ENCODE assay signal across 18 cellular contexts in the genomic region with DNA sequence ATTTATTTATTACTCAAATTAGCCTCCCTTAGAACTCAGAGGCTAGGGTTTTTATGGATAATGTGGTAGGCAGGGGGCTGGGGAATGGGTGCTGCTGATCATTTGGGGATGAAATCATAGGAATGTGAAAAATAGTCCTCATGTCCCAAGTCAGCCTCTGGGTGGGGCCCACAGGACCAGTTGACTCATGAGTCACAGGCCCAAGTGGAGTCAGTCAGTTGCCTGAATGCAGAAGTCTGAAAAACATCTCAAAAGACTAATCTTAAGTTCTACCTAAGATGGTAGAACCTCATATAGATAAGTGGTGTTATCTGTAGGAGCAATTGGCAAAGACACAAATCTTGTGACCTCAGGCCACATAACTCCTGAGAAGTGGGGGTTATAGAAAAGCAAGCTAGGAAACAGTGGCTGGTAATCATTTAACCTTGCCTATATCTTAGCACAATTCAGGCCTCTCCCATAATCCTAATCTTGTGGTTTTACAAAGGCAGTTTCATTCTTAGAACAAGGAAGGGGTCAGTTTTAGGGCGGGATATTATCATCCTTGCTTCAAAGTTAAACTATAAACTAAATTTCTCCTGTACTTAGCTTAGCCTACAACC.
DNase-seq lines count a peak whose midpoint lies in the region; ATAC-seq and FAIRE-seq lines count a peak whose summit lies in the region.
"Had no signal": no experiment of that assay in that cellular context is flagged by ENCODE, and none has a peak within 500 bp of the region (broad histone marks: within the 10 kb centered on the region; RNA-seq: fewer than 3 reads in every experiment).

No MANE protein-coding gene starts in this region.

- WGBS in small intestine, 3 donors, result 26 to 47% (median 35%) methylated on average over 1 of the region's 1 CpG

- no peaks in the 10 kb centered on the region for H3K9me3 ChIP-seq in small intestine (ENCODE audit: control insufficient read depth, low read depth)
- H3K9me3 ChIP-seq: thyroid gland had no signal

- H3K4me3 ChIP-seq in small intestine (ENCODE audit: low read depth in 1 of 2, low read length in 2 of 2), result no peak overlapping the region
- H3K4me3 ChIP-seq: thyroid gland had no signal

- no peak for FAIRE-seq in small intestine (lab: Jason Lieb, UNC)

- ATAC-seq in HG03196 (IDR thresholded peaks at IDR 0.05; ENCODE audit: unreplicated experiment) (no peak), GM19467 (IDR thresholded peaks at IDR 0.05; ENCODE audit: unreplicated experiment) (no peak)

- H3K9me3 Mint-ChIP-seq in activated T-helper 2 cell treated with anti-CD3 and anti-CD28 coated beads, Interferon-gamma antibody, Interleukin-2, Interleukin-4, amounts not matched to agents 10 μg/mL and 5 μg/mL and 100 μg/mL, durations not matched to agents 14 hours and 24 hours and 36 hours, result no peaks in the 10 kb centered on the region
- H3K9me3 Mint-ChIP-seq: activated naive CD8-positive, alpha-beta T cell treated with anti-CD3 and anti-CD28 coated beads for 36 hours had no signal

- H3K27ac ChIP-seq in small intestine (ENCODE audit: low read depth in 1 of 2, low read length in 1 of 2), result no peak overlapping the region
- H3K27ac ChIP-seq: epithelial cell of prostate, thyroid gland had no signal

- intact Hi-C loops in activated T-helper 2 cell treated with anti-CD3 and anti-CD28 coated beads, Interferon-gamma antibody, Interleukin-2, Interleukin-4, amounts not matched to agents 10 μg/mL and 5 μg/mL and 100 μg/mL, durations not matched to agents 14 hours and 24 hours and 36 hours (cut with micrococcal nuclease), result no loop called here

- no peaks in the 10 kb centered on the region for H3K27me3 Mint-ChIP-seq in activated T-helper 2 cell treated with anti-CD3 and anti-CD28 coated beads, Interferon-gamma antibody, Interleukin-2, Interleukin-4, amounts not matched to agents 10 μg/mL and 5 μg/mL and 100 μg/mL, durations not matched to agents 14 hours and 24 hours and 36 hours (ENCODE audit: low read depth)
- H3K27me3 Mint-ChIP-seq: CD4-positive, CD25-positive, alpha-beta regulatory T cell had no signal

- H3K4me1 Mint-ChIP-seq in activated T-helper 2 cell treated with anti-CD3 and anti-CD28 coated beads, Interferon-gamma antibody, Interleukin-2, Interleukin-4, amounts not matched to agents 10 μg/mL and 5 μg/mL and 100 μg/mL, durations not matched to agents 14 hours and 24 hours and 36 hours (ENCODE audit: low read depth), result no peaks in the 10 kb centered on the region
- H3K4me1 Mint-ChIP-seq: CD4-positive, CD25-positive, alpha-beta regulatory T cell; nephron had no signal

- DNase-seq in HCEC 1CT (peak; percentile 31), RPMI7951 (ENCODE audit: low read depth) (peak; percentile 8), fibroblast of gingiva (ENCODE audit: low read depth) (peak; percentile 9), small intestine (peak; percentile 7), activated gamma-delta T cell (lab: John Stamatoyannopoulos, UW) (no peak)
- DNase-seq in activated T-helper 2 cell treated with anti-CD3 and anti-CD28 coated beads, Interferon-gamma antibody, Interleukin-2, Interleukin-4, amounts not matched to agents 10 μg/mL and 5 μg/mL and 100 μg/mL, durations not matched to agents 14 hours and 24 hours and 36 hours (ENCODE audit: low spot score), result no peak
- DNase-seq: activated CD4-positive, alpha-beta T cell treated with anti-CD3 and anti-CD28 coated beads for 1 hour; activated CD8-positive, alpha-beta memory T cell treated with anti-CD3 and anti-CD28 coated beads, Interleukin-2, amount 50 U/mL, for 4 hours; activated naive CD8-positive, alpha-beta T cell treated with anti-CD3 and anti-CD28 coated beads for 36 hours; CD4-positive, CD25-positive, alpha-beta regulatory T cell; hypothalamus; NCI-H1417 treated with DMSO at 0.1 percent for 48 hours; NCI-H2227 treated with DMSO at 0.1 percent for 48 hours; thyroid gland had no signal

- no peaks in the 10 kb centered on the region for H3K36me3 Mint-ChIP-seq in activated T-helper 2 cell treated with anti-CD3 and anti-CD28 coated beads, Interferon-gamma antibody, Interleukin-2, Interleukin-4, amounts not matched to agents 10 μg/mL and 5 μg/mL and 100 μg/mL, durations not matched to agents 14 hours and 24 hours and 36 hours (ENCODE audit: low read depth)
- H3K36me3 Mint-ChIP-seq: activated naive CD8-positive, alpha-beta T cell treated with anti-CD3 and anti-CD28 coated beads for 36 hours; CD4-positive, CD25-positive, alpha-beta regulatory T cell had no signal

- H3K27ac Mint-ChIP-seq in activated T-helper 2 cell treated with anti-CD3 and anti-CD28 coated beads, Interferon-gamma antibody, Interleukin-2, Interleukin-4, amounts not matched to agents 10 μg/mL and 5 μg/mL and 100 μg/mL, durations not matched to agents 14 hours and 24 hours and 36 hours, result no peak overlapping the region
- H3K27ac Mint-ChIP-seq: activated naive CD8-positive, alpha-beta T cell treated with anti-CD3 and anti-CD28 coated beads for 36 hours; CD4-positive, CD25-positive, alpha-beta regulatory T cell; nephron had no signal

- H3K27me3 ChIP-seq in small intestine (ENCODE audit: control insufficient read depth in 2 of 2, insufficient read depth in 2 of 2, low read length in 2 of 2), result no peaks in the 10 kb centered on the region
- H3K27me3 ChIP-seq: thyroid gland had no signal

- no peaks in the 10 kb centered on the region for H3K4me1 ChIP-seq in small intestine (ENCODE audit: control insufficient read depth in 2 of 2, insufficient read depth in 1 of 2, low read depth in 1 of 2, low read length in 1 of 2)
- H3K4me1 ChIP-seq: thyroid gland had no signal

- no peaks in the 10 kb centered on the region for H3K36me3 ChIP-seq in small intestine (ENCODE audit: control insufficient read depth in 2 of 2, insufficient read depth in 2 of 2, low read length in 2 of 2)
- H3K36me3 ChIP-seq: thyroid gland had no signal

- no peak overlapping the region for H3K4me3 Mint-ChIP-seq in activated T-helper 2 cell treated with anti-CD3 and anti-CD28 coated beads, Interferon-gamma antibody, Interleukin-2, Interleukin-4, amounts not matched to agents 10 μg/mL and 5 μg/mL and 100 μg/mL, durations not matched to agents 14 hours and 24 hours and 36 hours (ENCODE audit: low read depth)
- H3K4me3 Mint-ChIP-seq: activated naive CD8-positive, alpha-beta T cell treated with anti-CD3 and anti-CD28 coated beads for 36 hours; CD4-positive, CD25-positive, alpha-beta regulatory T cell; nephron had no signal

Comparison
In these comparisons a context has a peak if more than half of its experiments do, and no peak if none do; other contexts are left out.
1. DNase-seq: peak in HCEC 1CT (single experiment), RPMI7951 (single experiment), fibroblast of gingiva (single experiment) and small intestine (single experiment); none in activated gamma-delta T cell (single experiment) and activated T-helper 2 cell treated with anti-CD3 and anti-CD28 coated beads, Interferon-gamma antibody, Interleukin-2, Interleukin-4, amounts not matched to agents 10 μg/mL and 5 μg/mL and 100 μg/mL, durations not matched to agents 14 hours and 24 hours and 36 hours (single experiment).